In the genomic region with DNA sequence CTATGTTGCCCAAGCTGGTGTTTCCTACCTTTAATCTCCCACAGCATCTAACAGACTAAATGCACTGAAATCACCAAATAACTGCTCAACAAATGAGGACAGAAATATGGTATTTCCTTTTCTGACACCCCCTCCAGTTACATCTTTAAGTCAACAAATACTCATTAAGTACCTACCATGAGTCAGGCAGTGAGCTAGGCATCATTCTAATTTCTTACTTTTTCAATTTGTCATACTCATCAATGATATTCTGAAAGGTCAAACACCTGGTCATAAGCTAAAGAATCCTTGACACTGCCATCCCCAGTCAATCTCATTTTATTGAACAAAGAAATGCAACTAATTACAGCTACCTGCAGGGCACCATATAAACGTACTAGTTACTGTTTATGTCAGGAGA, we compare ENCODE assay signal across 2 cellular contexts.
TF ChIP-seq lines count a peak whose summit lies in the region.

No MANE protein-coding gene starts in this region.

TF ChIP-seq in HCT116, 20 proteins besides CTCF, POLR2A, EP300 and RAD21:
- TF ChIP-seq FOSL1 (IDR thresholded peaks at IDR 0.05; ENCODE audit: low read depth) (no peak), CEBPB (IDR thresholded peaks at IDR 0.05; ENCODE audit: low read depth) (no peak), JUND (IDR thresholded peaks at IDR 0.05) (no peak), SP1 (IDR thresholded peaks at IDR 0.05; ENCODE audit: low read depth) (no peak), EGR1 (IDR thresholded peaks at IDR 0.05; ENCODE audit: low read depth) (no peak), ZFX (IDR thresholded peaks at IDR 0.05) (no peak), EZH2 (IDR thresholded peaks at IDR 0.05) (no peak), SRF (IDR thresholded peaks at IDR 0.05; ENCODE audit: low read depth) (no peak), ZNF274 (IDR thresholded peaks at IDR 0.05; ENCODE audit: low read depth, low read length) (no peak), YY1 (IDR thresholded peaks at IDR 0.05; ENCODE audit: extremely low read depth, insufficient replicate concordance, low read depth, low read length) (no peak), ELF1 (IDR thresholded peaks at IDR 0.05; ENCODE audit: borderline replicate concordance, low read depth) (no peak)
- TF ChIP-seq, protein P1, sequence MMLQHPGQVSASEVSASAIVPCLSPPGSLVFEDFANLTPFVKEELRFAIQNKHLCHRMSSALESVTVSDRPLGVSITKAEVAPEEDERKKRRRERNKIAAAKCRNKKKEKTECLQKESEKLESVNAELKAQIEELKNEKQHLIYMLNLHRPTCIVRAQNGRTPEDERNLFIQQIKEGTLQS (IDR thresholded peaks at IDR 0.05) = no peak
- TF ChIP-seq, protein P2, sequence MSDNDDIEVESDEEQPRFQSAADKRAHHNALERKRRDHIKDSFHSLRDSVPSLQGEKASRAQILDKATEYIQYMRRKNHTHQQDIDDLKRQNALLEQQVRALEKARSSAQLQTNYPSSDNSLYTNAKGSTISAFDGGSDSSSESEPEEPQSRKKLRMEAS (IDR thresholded peaks at IDR 0.05) = no peak
- TF ChIP-seq, protein P3, sequence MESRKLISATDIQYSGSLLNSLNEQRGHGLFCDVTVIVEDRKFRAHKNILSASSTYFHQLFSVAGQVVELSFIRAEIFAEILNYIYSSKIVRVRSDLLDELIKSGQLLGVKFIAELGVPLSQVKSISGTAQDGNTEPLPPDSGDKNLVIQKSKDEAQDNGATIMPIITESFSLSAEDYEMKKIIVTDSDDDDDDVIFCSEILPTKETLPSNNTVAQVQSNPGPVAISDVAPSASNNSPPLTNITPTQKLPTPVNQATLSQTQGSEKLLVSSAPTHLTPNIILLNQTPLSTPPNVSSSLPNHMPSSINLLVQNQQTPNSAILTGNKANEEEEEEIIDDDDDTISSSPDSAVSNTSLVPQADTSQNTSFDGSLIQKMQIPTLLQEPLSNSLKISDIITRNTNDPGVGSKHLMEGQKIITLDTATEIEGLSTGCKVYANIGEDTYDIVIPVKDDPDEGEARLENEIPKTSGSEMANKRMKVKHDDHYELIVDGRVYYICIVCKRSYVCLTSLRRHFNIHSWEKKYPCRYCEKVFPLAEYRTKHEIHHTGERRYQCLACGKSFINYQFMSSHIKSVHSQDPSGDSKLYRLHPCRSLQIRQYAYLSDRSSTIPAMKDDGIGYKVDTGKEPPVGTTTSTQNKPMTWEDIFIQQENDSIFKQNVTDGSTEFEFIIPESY (IDR thresholded peaks at IDR 0.05; ENCODE audit: extremely low read depth, insufficient replicate concordance, low read length) = no peak

TF ChIP-seq in WTC11, 78 proteins besides CTCF, POLR2A, EP300 and RAD21:
- TF ChIP-seq, protein P4, sequence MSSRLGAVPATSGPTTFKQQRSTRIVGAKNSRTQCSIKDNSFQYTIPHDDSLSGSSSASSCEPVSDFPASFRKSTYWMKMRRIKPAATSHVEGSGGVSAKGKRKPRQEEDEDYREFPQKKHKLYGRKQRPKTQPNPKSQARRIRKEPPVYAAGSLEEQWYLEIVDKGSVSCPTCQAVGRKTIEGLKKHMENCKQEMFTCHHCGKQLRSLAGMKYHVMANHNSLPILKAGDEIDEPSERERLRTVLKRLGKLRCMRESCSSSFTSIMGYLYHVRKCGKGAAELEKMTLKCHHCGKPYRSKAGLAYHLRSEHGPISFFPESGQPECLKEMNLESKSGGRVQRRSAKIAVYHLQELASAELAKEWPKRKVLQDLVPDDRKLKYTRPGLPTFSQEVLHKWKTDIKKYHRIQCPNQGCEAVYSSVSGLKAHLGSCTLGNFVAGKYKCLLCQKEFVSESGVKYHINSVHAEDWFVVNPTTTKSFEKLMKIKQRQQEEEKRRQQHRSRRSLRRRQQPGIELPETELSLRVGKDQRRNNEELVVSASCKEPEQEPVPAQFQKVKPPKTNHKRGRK (CRISPR knock-in tag; IDR thresholded peaks at IDR 0.05; ENCODE audit: borderline replicate concordance) = no peak
- TF ChIP-seq TEAD4 (CRISPR knock-in tag; IDR thresholded peaks at IDR 0.05) = no peak
- no peak for TF ChIP-seq ZNF121 (CRISPR knock-in tag; IDR thresholded peaks at IDR 0.05)
- TF ChIP-seq, protein P5, sequence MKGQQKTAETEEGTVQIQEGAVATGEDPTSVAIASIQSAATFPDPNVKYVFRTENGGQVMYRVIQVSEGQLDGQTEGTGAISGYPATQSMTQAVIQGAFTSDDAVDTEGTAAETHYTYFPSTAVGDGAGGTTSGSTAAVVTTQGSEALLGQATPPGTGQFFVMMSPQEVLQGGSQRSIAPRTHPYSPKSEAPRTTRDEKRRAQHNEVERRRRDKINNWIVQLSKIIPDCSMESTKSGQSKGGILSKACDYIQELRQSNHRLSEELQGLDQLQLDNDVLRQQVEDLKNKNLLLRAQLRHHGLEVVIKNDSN (CRISPR knock-in tag; IDR thresholded peaks at IDR 0.05) = no peak
- TF ChIP-seq, protein P6, sequence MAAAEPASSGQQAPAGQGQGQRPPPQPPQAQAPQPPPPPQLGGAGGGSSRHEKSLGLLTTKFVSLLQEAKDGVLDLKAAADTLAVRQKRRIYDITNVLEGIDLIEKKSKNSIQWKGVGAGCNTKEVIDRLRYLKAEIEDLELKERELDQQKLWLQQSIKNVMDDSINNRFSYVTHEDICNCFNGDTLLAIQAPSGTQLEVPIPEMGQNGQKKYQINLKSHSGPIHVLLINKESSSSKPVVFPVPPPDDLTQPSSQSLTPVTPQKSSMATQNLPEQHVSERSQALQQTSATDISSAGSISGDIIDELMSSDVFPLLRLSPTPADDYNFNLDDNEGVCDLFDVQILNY (CRISPR knock-in tag; IDR thresholded peaks at IDR 0.05) = no peak
- no peak for TF ChIP-seq IRF2 (CRISPR knock-in tag; IDR thresholded peaks at IDR 0.05; ENCODE audit: borderline replicate concordance, low read depth)
- TF ChIP-seq, protein P7, sequence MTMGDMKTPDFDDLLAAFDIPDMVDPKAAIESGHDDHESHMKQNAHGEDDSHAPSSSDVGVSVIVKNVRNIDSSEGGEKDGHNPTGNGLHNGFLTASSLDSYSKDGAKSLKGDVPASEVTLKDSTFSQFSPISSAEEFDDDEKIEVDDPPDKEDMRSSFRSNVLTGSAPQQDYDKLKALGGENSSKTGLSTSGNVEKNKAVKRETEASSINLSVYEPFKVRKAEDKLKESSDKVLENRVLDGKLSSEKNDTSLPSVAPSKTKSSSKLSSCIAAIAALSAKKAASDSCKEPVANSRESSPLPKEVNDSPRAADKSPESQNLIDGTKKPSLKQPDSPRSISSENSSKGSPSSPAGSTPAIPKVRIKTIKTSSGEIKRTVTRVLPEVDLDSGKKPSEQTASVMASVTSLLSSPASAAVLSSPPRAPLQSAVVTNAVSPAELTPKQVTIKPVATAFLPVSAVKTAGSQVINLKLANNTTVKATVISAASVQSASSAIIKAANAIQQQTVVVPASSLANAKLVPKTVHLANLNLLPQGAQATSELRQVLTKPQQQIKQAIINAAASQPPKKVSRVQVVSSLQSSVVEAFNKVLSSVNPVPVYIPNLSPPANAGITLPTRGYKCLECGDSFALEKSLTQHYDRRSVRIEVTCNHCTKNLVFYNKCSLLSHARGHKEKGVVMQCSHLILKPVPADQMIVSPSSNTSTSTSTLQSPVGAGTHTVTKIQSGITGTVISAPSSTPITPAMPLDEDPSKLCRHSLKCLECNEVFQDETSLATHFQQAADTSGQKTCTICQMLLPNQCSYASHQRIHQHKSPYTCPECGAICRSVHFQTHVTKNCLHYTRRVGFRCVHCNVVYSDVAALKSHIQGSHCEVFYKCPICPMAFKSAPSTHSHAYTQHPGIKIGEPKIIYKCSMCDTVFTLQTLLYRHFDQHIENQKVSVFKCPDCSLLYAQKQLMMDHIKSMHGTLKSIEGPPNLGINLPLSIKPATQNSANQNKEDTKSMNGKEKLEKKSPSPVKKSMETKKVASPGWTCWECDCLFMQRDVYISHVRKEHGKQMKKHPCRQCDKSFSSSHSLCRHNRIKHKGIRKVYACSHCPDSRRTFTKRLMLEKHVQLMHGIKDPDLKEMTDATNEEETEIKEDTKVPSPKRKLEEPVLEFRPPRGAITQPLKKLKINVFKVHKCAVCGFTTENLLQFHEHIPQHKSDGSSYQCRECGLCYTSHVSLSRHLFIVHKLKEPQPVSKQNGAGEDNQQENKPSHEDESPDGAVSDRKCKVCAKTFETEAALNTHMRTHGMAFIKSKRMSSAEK (CRISPR knock-in tag; IDR thresholded peaks at IDR 0.05; ENCODE audit: borderline replicate concordance) = no peak
- TF ChIP-seq, protein P8, sequence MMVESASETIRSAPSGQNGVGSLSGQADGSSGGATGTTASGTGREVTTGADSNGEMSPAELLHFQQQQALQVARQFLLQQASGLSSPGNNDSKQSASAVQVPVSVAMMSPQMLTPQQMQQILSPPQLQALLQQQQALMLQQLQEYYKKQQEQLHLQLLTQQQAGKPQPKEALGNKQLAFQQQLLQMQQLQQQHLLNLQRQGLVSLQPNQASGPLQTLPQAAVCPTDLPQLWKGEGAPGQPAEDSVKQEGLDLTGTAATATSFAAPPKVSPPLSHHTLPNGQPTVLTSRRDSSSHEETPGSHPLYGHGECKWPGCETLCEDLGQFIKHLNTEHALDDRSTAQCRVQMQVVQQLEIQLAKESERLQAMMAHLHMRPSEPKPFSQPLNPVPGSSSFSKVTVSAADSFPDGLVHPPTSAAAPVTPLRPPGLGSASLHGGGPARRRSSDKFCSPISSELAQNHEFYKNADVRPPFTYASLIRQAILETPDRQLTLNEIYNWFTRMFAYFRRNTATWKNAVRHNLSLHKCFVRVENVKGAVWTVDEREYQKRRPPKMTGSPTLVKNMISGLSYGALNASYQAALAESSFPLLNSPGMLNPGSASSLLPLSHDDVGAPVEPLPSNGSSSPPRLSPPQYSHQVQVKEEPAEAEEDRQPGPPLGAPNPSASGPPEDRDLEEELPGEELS (CRISPR knock-in tag; IDR thresholded peaks at IDR 0.05) = no peak
- TF ChIP-seq, protein P9, sequence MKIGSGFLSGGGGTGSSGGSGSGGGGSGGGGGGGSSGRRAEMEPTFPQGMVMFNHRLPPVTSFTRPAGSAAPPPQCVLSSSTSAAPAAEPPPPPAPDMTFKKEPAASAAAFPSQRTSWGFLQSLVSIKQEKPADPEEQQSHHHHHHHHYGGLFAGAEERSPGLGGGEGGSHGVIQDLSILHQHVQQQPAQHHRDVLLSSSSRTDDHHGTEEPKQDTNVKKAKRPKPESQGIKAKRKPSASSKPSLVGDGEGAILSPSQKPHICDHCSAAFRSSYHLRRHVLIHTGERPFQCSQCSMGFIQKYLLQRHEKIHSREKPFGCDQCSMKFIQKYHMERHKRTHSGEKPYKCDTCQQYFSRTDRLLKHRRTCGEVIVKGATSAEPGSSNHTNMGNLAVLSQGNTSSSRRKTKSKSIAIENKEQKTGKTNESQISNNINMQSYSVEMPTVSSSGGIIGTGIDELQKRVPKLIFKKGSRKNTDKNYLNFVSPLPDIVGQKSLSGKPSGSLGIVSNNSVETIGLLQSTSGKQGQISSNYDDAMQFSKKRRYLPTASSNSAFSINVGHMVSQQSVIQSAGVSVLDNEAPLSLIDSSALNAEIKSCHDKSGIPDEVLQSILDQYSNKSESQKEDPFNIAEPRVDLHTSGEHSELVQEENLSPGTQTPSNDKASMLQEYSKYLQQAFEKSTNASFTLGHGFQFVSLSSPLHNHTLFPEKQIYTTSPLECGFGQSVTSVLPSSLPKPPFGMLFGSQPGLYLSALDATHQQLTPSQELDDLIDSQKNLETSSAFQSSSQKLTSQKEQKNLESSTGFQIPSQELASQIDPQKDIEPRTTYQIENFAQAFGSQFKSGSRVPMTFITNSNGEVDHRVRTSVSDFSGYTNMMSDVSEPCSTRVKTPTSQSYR (CRISPR knock-in tag; IDR thresholded peaks at IDR 0.05) = no peak
- no peak for TF ChIP-seq TEAD1 (CRISPR knock-in tag; IDR thresholded peaks at IDR 0.05)
